ENCODE assay signal across 8 cellular contexts in the genomic region with DNA sequence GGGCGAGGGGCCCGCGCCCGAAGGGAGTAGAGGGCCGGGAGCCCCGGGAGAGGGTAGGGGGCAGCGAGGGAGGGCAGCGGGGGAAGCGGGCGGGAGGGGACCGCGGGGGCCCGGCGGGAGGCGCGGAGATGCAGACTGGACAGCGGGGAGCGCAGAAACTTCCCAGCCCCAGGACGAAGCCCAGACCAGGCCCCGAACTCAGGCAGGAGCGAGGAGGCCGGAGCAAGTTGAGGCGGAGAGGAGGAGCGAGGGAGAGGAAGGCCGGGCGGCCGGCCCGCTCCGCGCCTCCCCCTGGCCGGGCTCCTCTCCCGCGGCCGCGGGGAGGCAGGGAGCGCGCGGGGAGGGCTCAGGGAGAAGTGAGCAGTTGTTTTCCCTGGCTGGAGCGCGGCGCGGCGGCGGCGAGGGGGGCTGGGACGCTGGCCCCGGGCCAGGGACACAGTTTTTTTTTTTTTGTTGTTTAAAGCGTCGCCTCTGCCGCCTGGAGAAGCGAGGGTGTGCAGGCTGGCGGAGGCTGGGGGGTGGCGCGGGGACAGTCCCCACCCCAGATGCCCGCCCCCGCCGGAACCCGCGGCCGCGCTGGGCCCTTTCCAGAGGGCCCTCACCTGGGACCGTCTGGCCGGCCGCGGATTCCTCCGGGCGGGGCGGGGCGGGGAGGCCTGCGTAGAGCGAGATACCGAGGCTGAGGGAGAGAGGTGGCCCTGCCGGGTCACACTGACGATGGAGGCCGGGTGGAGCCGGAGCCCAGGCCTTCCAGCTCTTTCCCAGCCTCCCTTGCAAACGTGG. TPM values are rescaled to one million over a fixed set of nuclear protein-coding genes. Genes with fewer than 3 reads are reported as not detected.
DNase-seq lines count a peak whose midpoint lies in the region; ATAC-seq and TF ChIP-seq lines count a peak whose summit lies in the region.

LTBP3 (minus strand) TSS at position 358 of the 783 bp plus-strand sequence. CDS start 400 bp downstream, outside the sequence.

- peaks cover 57% of the 10 kb centered on the region for H3K4me1 Mint-ChIP-seq in activated CD4-positive, alpha-beta memory T cell treated with anti-CD3 and anti-CD28 coated beads for 36 hours (ENCODE audit: low read depth)

- no peaks in the 10 kb centered on the region for H3K9me3 Mint-ChIP-seq in activated CD4-positive, alpha-beta memory T cell treated with anti-CD3 and anti-CD28 coated beads for 36 hours

- intact Hi-C loops in activated CD4-positive, alpha-beta memory T cell treated with anti-CD3 and anti-CD28 coated beads for 36 hours (cut with micrococcal nuclease) = loop anchor here (1.0 kb wide), 1 partner anchor 8 kb away; no protein-coding TSS in a partner anchor

- peak; percentile 82 for ATAC-seq in lung (ENCODE audit: insufficient read depth, low FRiP score)

- peak; percentile 25 for DNase-seq in NCI-H1694 (lab: John Stamatoyannopoulos, UW)
- no peak for DNase-seq in NCI-H1694 treated with DMSO at 0.1 percent for 48 hours (lab: John Stamatoyannopoulos, UW)
- peak; percentile 57 for DNase-seq in NCI-H1105 (lab: John Stamatoyannopoulos, UW)
- peak; percentile 62 for DNase-seq in activated CD4-positive, alpha-beta memory T cell treated with anti-CD3 and anti-CD28 coated beads for 36 hours
- DNase-seq in lung (ENCODE audit: low spot score) = peak; percentile 73
- DNase-seq in GOT3 (lab: John Stamatoyannopoulos, UW) = no peak

- H3K4me3 ChIP-seq in lung = peak within 1 kb of the TSS; percentile 33
- H3K4me3 ChIP-seq in stomach smooth muscle (ENCODE audit: low read length in 2 of 2) = peak within 1 kb of the TSS; percentile 67 to 80

- H3K27me3 ChIP-seq in lung (ENCODE audit: control insufficient read depth, insufficient read depth) (no peaks in the 10 kb centered on the region), stomach smooth muscle (ENCODE audit: control insufficient read depth in 1 of 2, insufficient read depth in 2 of 2, low read length in 2 of 2) (no peaks in the 10 kb centered on the region)

- POLR2A ChIA-PET in activated CD4-positive, alpha-beta memory T cell treated with anti-CD3 and anti-CD28 coated beads for 36 hours (lab: Charles Lee) = interaction anchor here (1.1 to 3.5 kb wide), 4 partner anchors 11 to 59 kb away, joined by 3 to 28 read pairs (median 4); partner anchors contain the start of genes EHBP1L1, MALAT1 and ZNRD2

- CTCF ChIA-PET in activated CD4-positive, alpha-beta memory T cell treated with anti-CD3 and anti-CD28 coated beads for 36 hours (lab: Charles Lee) = interaction anchor here (1.0 to 2.5 kb wide), 4 partner anchors 14 to 35 kb away, joined by 7 to 21 read pairs (median 12); partner anchors contain the start of gene FAM89B

- peak within 1 kb of the TSS; percentile 84 for H3K4me3 Mint-ChIP-seq in activated CD4-positive, alpha-beta memory T cell treated with anti-CD3 and anti-CD28 coated beads for 36 hours

- H3K36me3 ChIP-seq in lung (ENCODE audit: control insufficient read depth in 2 of 2, insufficient read depth in 2 of 2, low read length in 2 of 2) = peaks cover 0 to 5% of the 10 kb centered on the region in 2 donors
- H3K36me3 ChIP-seq in stomach smooth muscle (ENCODE audit: control insufficient read depth in 2 of 2, insufficient read depth in 2 of 2, low read length in 2 of 2) = peaks cover 0 to 2% of the 10 kb centered on the region in 2 donors

- H3K27me3 Mint-ChIP-seq in activated CD4-positive, alpha-beta memory T cell treated with anti-CD3 and anti-CD28 coated beads for 36 hours = no peaks in the 10 kb centered on the region

- peak within 1 kb of the TSS; percentile 88 for H3K9ac ChIP-seq in stomach smooth muscle (ENCODE audit: low read length in 2 of 2)

- TF ChIP-seq CTCF in lung (IDR thresholded peaks at IDR 0.05; ENCODE audit: control extremely low read depth, extremely low read depth) = no peak

- no peaks in the 10 kb centered on the region for H3K36me3 Mint-ChIP-seq in activated CD4-positive, alpha-beta memory T cell treated with anti-CD3 and anti-CD28 coated beads for 36 hours

- H3K27ac Mint-ChIP-seq in activated CD4-positive, alpha-beta memory T cell treated with anti-CD3 and anti-CD28 coated beads for 36 hours = peak within 1 kb of the TSS; percentile 84

- in situ Hi-C loops in endometrial microvascular endothelial cells (cut with HindIII; ENCODE audit: inconsistent ontology term, low pct_unique_long_range_greater_than_20kb, low sequenced_read_pairs) = no loop called here

- H3K27ac ChIP-seq in lung (ENCODE audit: low read depth in 1 of 2, low read length in 1 of 2) = peak within 1 kb of the TSS; percentile 76 to 90
- H3K27ac ChIP-seq in stomach smooth muscle (ENCODE audit: low read length) = peak within 1 kb of the TSS; percentile 97

- WGBS in lung, 2 donors = 1% methylated on average over 43 to 77 of the region's 77 CpGs

- H3K4me1 ChIP-seq in lung (ENCODE audit: control insufficient read depth in 2 of 2, insufficient read depth in 2 of 2, low read length in 2 of 2) (peaks cover 0 to 16% of the 10 kb centered on the region in 2 donors), stomach smooth muscle (ENCODE audit: control insufficient read depth, insufficient read depth, low read length) (peaks cover 61% of the 10 kb centered on the region)

- H3K9me3 ChIP-seq in lung (ENCODE audit: control insufficient read depth in 2 of 2, insufficient read depth in 1 of 2, low read length in 1 of 2) = no peaks in the 10 kb centered on the region
- no peaks in the 10 kb centered on the region for H3K9me3 ChIP-seq in stomach smooth muscle (ENCODE audit: control insufficient read depth in 2 of 2, low read length in 2 of 2)

RNA-seq across cellular contexts. Expression of gene LTBP3, which starts in this region (rescaled TPM):
- 10 to 100 TPM; 60.7 to 63.3 TPM for total RNA-seq in activated CD4-positive, alpha-beta memory T cell treated with anti-CD3 and anti-CD28 coated beads for 36 hours
- total RNA-seq in endometrial microvascular endothelial cells (ENCODE audit: inconsistent ontology term) = 42.3 TPM
- total RNA-seq in lung = 100 to 1,000 TPM; 100 to 111 TPM
- 10 to 100 TPM; 39.1 to 46.6 TPM for polyA plus RNA-seq in lung

Comparison
In these comparisons a context has a peak if more than half of its experiments do, and no peak if none do; other contexts are left out.
1. DNase-seq: peak in NCI-H1694 (single experiment), NCI-H1105 (single experiment), activated CD4-positive, alpha-beta memory T cell treated with anti-CD3 and anti-CD28 coated beads for 36 hours (single experiment) and lung (single experiment); none in NCI-H1694 treated with DMSO at 0.1 percent for 48 hours (single experiment) and GOT3 (single experiment).